In the genomic region with DNA sequence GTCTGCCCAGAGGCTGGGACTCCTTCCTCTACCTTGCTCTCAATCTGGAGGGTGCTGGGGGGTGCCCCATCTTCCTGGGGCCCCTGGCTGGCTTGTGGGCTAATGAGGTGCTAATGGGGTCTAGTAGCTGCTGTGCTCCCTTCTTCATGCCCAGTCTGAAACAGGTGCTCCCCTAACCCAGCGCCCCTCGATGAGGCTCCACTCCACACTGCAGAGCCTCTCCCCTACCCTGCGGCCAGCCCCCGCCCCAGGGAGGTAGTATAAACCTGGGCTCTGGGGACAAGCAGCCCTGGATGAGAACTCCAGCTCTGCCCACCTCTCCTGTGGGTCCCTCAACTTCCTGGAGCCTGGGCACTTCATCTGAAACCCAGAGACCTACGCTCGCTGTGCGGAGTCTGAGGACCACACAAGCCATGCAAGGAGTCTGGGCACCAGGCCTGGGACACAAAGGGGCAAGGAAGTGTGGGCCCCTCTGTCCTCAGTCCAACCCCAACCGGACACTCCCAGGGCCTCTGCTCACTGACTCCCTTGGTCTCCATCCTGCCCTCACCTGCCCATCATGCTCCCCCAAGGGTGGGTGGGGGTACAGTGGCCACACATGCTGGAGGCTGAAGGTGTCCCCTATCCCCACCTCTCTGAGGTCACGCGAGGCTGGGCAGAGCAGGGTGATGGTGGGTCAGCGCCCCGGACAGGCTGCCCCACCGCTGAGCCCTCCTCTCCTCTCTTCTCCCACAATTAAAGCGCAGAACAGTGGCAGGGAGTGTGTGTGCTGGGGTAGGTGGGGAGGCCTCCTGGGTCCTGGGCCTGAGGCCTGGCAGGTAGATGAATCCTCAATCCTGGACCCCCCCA, we compare ENCODE assay signal across 18 cellular contexts. TPM values are rescaled to one million over a fixed set of nuclear protein-coding genes. Genes with fewer than 3 reads are reported as not detected.
DNase-seq lines count a peak whose midpoint lies in the region; ATAC-seq and TF ChIP-seq lines count a peak whose summit lies in the region.
"Had no signal": no experiment of that assay in that cellular context is flagged by ENCODE, and none has a peak within 500 bp of the region (broad histone marks: within the 10 kb centered on the region; RNA-seq: fewer than 3 reads in every experiment).

No MANE protein-coding gene starts in this region.

- H3K4me2 ChIP-seq in H9 (ENCODE audit: insufficient read depth, insufficient read length, low read length) = no peak overlapping the region

- no peak overlapping the region for H4K5ac ChIP-seq in H9 (ENCODE audit: insufficient read length, low read depth, low read length)

- no peak overlapping the region for H3K23ac ChIP-seq in H9 (ENCODE audit: insufficient read length, low read depth, low read length)

- H2AK5ac ChIP-seq in H9 (ENCODE audit: insufficient read length, low read length) = no peak overlapping the region

- CTCF ChIA-PET in naive thymus-derived CD4-positive, alpha-beta T cell (lab: Charles Lee) = no interaction called here

- H3K4me1 Mint-ChIP-seq in H9 = peaks cover 23 to 42% of the 10 kb centered on the region in 2 experiments
- H3K4me1 Mint-ChIP-seq in naive thymus-derived CD4-positive, alpha-beta T cell = peaks cover 16 to 46% (median 25%) of the 10 kb centered on the region in 7 donors

- peaks cover 38 to 80% (median 73%) of the 10 kb centered on the region in 3 experiments for H3K36me3 Mint-ChIP-seq in H9 (ENCODE audit: insufficient read depth in 1 of 3, low read depth in 3 of 3)
- H3K36me3 Mint-ChIP-seq in naive thymus-derived CD4-positive, alpha-beta T cell = peaks cover 8 to 22% (median 13%) of the 10 kb centered on the region in 5 donors

- POLR2A ChIA-PET in naive thymus-derived CD4-positive, alpha-beta T cell (lab: Charles Lee) = interaction anchor here (0.6 kb wide), 1 partner anchor 176 kb away, joined by 4 read pairs; no protein-coding TSS in a partner anchor

- no peak overlapping the region for H2AFZ ChIP-seq in H9 (ENCODE audit: low read length)

- intact Hi-C loops in naive thymus-derived CD4-positive, alpha-beta T cell (cut with micrococcal nuclease) = no loop called here

- no peak overlapping the region for H2BK20ac ChIP-seq in H9 (ENCODE audit: low read depth, low read length, poor library complexity, severe bottlenecking)

- peak; percentile 24 for ATAC-seq in naive thymus-derived CD4-positive, alpha-beta T cell

- H2BK120ac ChIP-seq in H9 (ENCODE audit: low read depth, low read length, poor library complexity, severe bottlenecking) = no peak overlapping the region

- H3K4me3 Mint-ChIP-seq in H9 = no peak overlapping the region
- H3K4me3 Mint-ChIP-seq in naive thymus-derived CD4-positive, alpha-beta T cell = no peak overlapping the region
- H3K4me3 Mint-ChIP-seq: T-cell had no signal

- no peak overlapping the region for H3K4ac ChIP-seq in H9 (ENCODE audit: low read depth, low read length)

- H3K9me3 Mint-ChIP-seq in H9 = peaks cover 5 to 6% of the 10 kb centered on the region in 2 experiments; a peak in 4 of 5 replicates
- peaks cover 0 to 2% (median 0%) of the 10 kb centered on the region in 11 donors for H3K9me3 Mint-ChIP-seq in naive thymus-derived CD4-positive, alpha-beta T cell
- H3K9me3 Mint-ChIP-seq: T-cell had no signal

- H2BK12ac ChIP-seq in H9 (ENCODE audit: insufficient read length, low read depth, low read length) = no peak overlapping the region

- WGBS in H9 (ENCODE audit: extremely low coverage, insufficient read length, low lambda C conversion rate) = no CpG with 5 or more reads among the region's 14 CpGs

- no peaks in the 10 kb centered on the region for H4K20me1 ChIP-seq in H9 (ENCODE audit: control insufficient read depth, insufficient read depth, insufficient read length)

- no peak overlapping the region for H3K4me3 ChIP-seq in naive thymus-derived CD4-positive, alpha-beta T cell (ENCODE audit: low read length)
- H3K4me3 ChIP-seq: heart right ventricle, right atrium auricular region had no signal

- no peak overlapping the region for H4K8ac ChIP-seq in H9 (replicated peaks; ENCODE audit: insufficient read length, low read depth, low read length)

- H3K36me3 ChIP-seq in naive thymus-derived CD4-positive, alpha-beta T cell (ENCODE audit: control insufficient read depth in 2 of 3, insufficient read depth in 3 of 3, low read length in 3 of 3) = peaks cover 9 to 31% (median 19%) of the 10 kb centered on the region in 3 experiments

- H3K23me2 ChIP-seq in H9 (ENCODE audit: insufficient read length, low read depth, low read length, poor library complexity, severe bottlenecking) = peaks cover 11% of the 10 kb centered on the region

- peaks cover 1% of the 10 kb centered on the region; the same call in 1 of the 2 replicates for H3K27me3 Mint-ChIP-seq in H9 (ENCODE audit: low read depth)
- no peaks in the 10 kb centered on the region for H3K27me3 Mint-ChIP-seq in naive thymus-derived CD4-positive, alpha-beta T cell
- H3K27me3 Mint-ChIP-seq: T-cell had no signal

- no peak overlapping the region for H4K91ac ChIP-seq in H9 (ENCODE audit: insufficient read length, low read depth, low read length)

- H3K56ac ChIP-seq in H9 (ENCODE audit: insufficient read length, low read depth, low read length) = no peak overlapping the region

- H3K9me3 ChIP-seq in H9 (ENCODE audit: control insufficient read depth, low read depth, low read length) = no peaks in the 10 kb centered on the region
- H3K9me3 ChIP-seq in naive thymus-derived CD4-positive, alpha-beta T cell (ENCODE audit: control insufficient read depth in 2 of 3, low read length in 3 of 3) = no peaks in the 10 kb centered on the region
- H3K9me3 ChIP-seq: heart right ventricle, right atrium auricular region had no signal

- DNase-seq in NCI-H82 (lab: John Stamatoyannopoulos, UW) (peak; percentile 77), NCI-H82 treated with DMSO at 0.1 percent for 48 hours (lab: John Stamatoyannopoulos, UW; ENCODE audit: unreplicated experiment) (no peak), H9 (peak; percentile 52), NK-92 (lab: John Stamatoyannopoulos, UW; ENCODE audit: unreplicated experiment) (no peak), HT-29 (ENCODE audit: low spot score) (no peak), SKM-1 treated with dmso at 0.1 percent for 144 hours (lab: John Stamatoyannopoulos, UW; ENCODE audit: unreplicated experiment) (no peak)
- peak; percentile 77 for DNase-seq in activated CD8-positive, alpha-beta memory T cell treated with anti-CD3 and anti-CD28 coated beads, Interleukin-2, amount 50 U/mL, for 48 hours
- DNase-seq in naive thymus-derived CD4-positive, alpha-beta T cell = no peak
- DNase-seq: activated gamma-delta T cell, GDM1, heart right ventricle, NCI-H2081, T-cell had no signal

- no peak overlapping the region for H3T11ph ChIP-seq in H9 (ENCODE audit: low read length)

- no peak overlapping the region for H3K27ac ChIP-seq in H9 (ENCODE audit: insufficient read length, low read depth, low read length)
- no peak overlapping the region for H3K27ac ChIP-seq in naive thymus-derived CD4-positive, alpha-beta T cell (ENCODE audit: low read depth, low read length)
- H3K27ac ChIP-seq: heart right ventricle, right atrium auricular region had no signal

- no peak overlapping the region; the same call in 1 of the 2 replicates for H3K14ac ChIP-seq in H9 (ENCODE audit: insufficient read depth, low read length)

- no peak overlapping the region for H3K9ac ChIP-seq in H9 (ENCODE audit: extremely low read depth, insufficient read length, low read length)

- TF ChIP-seq CTCF in H9 (conservative IDR thresholded peaks at IDR 0.05) = no peak

- H3K4me1 ChIP-seq in H9 (ENCODE audit: insufficient read depth, low read length) = 0 out of 2 replicates have a peak, but pooled peaks cover 3% of the 10 kb centered on the region
- H3K4me1 ChIP-seq in naive thymus-derived CD4-positive, alpha-beta T cell (ENCODE audit: control insufficient read depth in 2 of 2, insufficient read depth in 2 of 2, low read length in 2 of 2) = peaks cover 6 to 25% of the 10 kb centered on the region in 2 donors

- H3K27me3 ChIP-seq in H9 (ENCODE audit: insufficient read depth, low read length) = no peaks in the 10 kb centered on the region
- H3K27me3 ChIP-seq in naive thymus-derived CD4-positive, alpha-beta T cell (ENCODE audit: control insufficient read depth in 2 of 2, insufficient read depth in 2 of 2, low read length in 2 of 2) = no peaks in the 10 kb centered on the region
- H3K27me3 ChIP-seq: heart right ventricle, right atrium auricular region had no signal

- H2BK15ac ChIP-seq in H9 (ENCODE audit: low read depth, low read length) = no peak overlapping the region

- H3K79me1 ChIP-seq in H9 (ENCODE audit: insufficient read depth, low read depth, low read length, poor library complexity, severe bottlenecking) = peaks cover 3% of the 10 kb centered on the region

- peaks cover 7% of the 10 kb centered on the region; the same call in 1 of the 2 replicates for H3K79me2 ChIP-seq in H9 (ENCODE audit: insufficient read depth, low read length)

- H2BK5ac ChIP-seq in H9 (ENCODE audit: insufficient read length, low read length) = no peak overlapping the region

- H3K18ac ChIP-seq in H9 (ENCODE audit: insufficient read length, low read depth, low read length) = no peak overlapping the region

- H3K27ac Mint-ChIP-seq in H9 = peak overlapping the region in 2 of 3 experiments; percentile 31 to 89; a peak in 4 of 7 replicates
- H3K27ac Mint-ChIP-seq in naive thymus-derived CD4-positive, alpha-beta T cell = peak overlapping the region in 1 of 9 donors; percentile 13
- H3K27ac Mint-ChIP-seq: T-cell had no signal

RNA-seq across cellular contexts. Expression of a gene that starts 6.2 kb away (rescaled TPM):
- total RNA-seq in H9 (2021) = 1,826 and 1,830 TPM in 2 replicates
- total RNA-seq in naive thymus-derived CD4-positive, alpha-beta T cell = 1,000 to 10,000 TPM; 1,380 to 2,381 (median 2,302) TPM
- polyA plus RNA-seq in naive thymus-derived CD4-positive, alpha-beta T cell = 1,000 to 10,000 TPM; 1,203 to 1,279 TPM
- 1,706 and 1,805 TPM in 2 replicates for total RNA-seq in HT-29 (2014; rRNA removed; shearing (Covaris generic))

RNA-seq across cellular contexts. Expression of a gene that starts 22.2 kb away (rescaled TPM):
- 8.4 and 10.9 TPM in 2 replicates for total RNA-seq in H9 (2021)
- total RNA-seq in naive thymus-derived CD4-positive, alpha-beta T cell = 10 to 100 TPM in 1 of 5 experiments, 1 to 10 TPM in 4; 3.1 to 12.0 (median 6.4) TPM
- 1 to 10 TPM; 3.4 to 7.5 TPM for polyA plus RNA-seq in naive thymus-derived CD4-positive, alpha-beta T cell
- total RNA-seq in HT-29 (2014; rRNA removed; shearing (Covaris generic)) = 7.4 and 8.6 TPM in 2 replicates

RNA-seq across cellular contexts. Expression of a gene that starts 22.5 kb away (rescaled TPM):
- 24.3 and 27.0 TPM in 2 replicates for total RNA-seq in H9 (2021)
- under 1 TPM in 3 of 5 experiments, not detected in 2; 0.16 to 0.27 (median 0.24) TPM for total RNA-seq in naive thymus-derived CD4-positive, alpha-beta T cell
- polyA plus RNA-seq in naive thymus-derived CD4-positive, alpha-beta T cell = under 1 TPM in 1 of 2 donors, not detected in 1; 0.10 TPM
- 25.7 and 27.4 TPM in 2 replicates for total RNA-seq in HT-29 (2014; rRNA removed; shearing (Covaris generic))

RNA-seq across cellular contexts. Expression of a gene that starts 38.3 kb away (rescaled TPM):
- total RNA-seq in H9 (2021) = 0.29 TPM in 1 of 2 replicates, not detected in the other
- total RNA-seq in naive thymus-derived CD4-positive, alpha-beta T cell = not detected
- polyA plus RNA-seq in naive thymus-derived CD4-positive, alpha-beta T cell = not detected
- total RNA-seq in HT-29 (2014; rRNA removed; shearing (Covaris generic)) = 0.48 TPM in 1 of 2 replicates, not detected in the other
- total RNA-seq: A673, dermis microvascular lymphatic vessel endothelial cell, heart right ventricle, HT1080, mesenteric fat pad, right atrium auricular region, T-cell had no signal

Comparison
In these comparisons a context has a peak if more than half of its experiments do, and no peak if none do; other contexts are left out.
1. DNase-seq: peak in NCI-H82 (single experiment), H9 (single experiment) and activated CD8-positive, alpha-beta memory T cell treated with anti-CD3 and anti-CD28 coated beads, Interleukin-2, amount 50 U/mL, for 48 hours (single experiment); none in NCI-H82 treated with DMSO at 0.1 percent for 48 hours (single experiment), naive thymus-derived CD4-positive, alpha-beta T cell (0 of 9), NK-92 (single experiment), HT-29 (single experiment) and SKM-1 treated with dmso at 0.1 percent for 144 hours (single experiment).
2. RNA of a gene that starts 22.5 kb away (total RNA-seq): 25.7 to 27.4 TPM in HT-29 and 24.3 to 27.0 TPM in H9; 0.16 to 0.27 TPM in naive thymus-derived CD4-positive, alpha-beta T cell; every median in the first group is over 10 times any median in the second.